8 cellular contexts compared by ENCODE assay signal in genomic region chr10:68599754-68600040, GRCh38. TPM values are rescaled to one million over a fixed set of nuclear protein-coding genes. Genes with fewer than 3 reads are reported as not detected.
DNase-seq lines count a peak whose midpoint lies in the region; ATAC-seq and TF ChIP-seq lines count a peak whose summit lies in the region.

No MANE protein-coding gene starts in this region.

- DNase-seq in A673 (ENCODE audit: low spot score) (no peak), MG63 (no peak), dorsolateral prefrontal cortex (no peak), hepatic stellate cell (ENCODE audit: low spot score) (no peak), C1 segment of cervical spinal cord (lab: John Stamatoyannopoulos, UW) (no peak), epidermal melanocyte (ENCODE audit: insufficient read length, low spot score) (no peak)
- peak in 1 of 9 donors; percentile 2 for DNase-seq in naive thymus-derived CD4-positive, alpha-beta T cell

- H3K27ac ChIP-seq in A673 (ENCODE audit: low read depth, low read length, poor library complexity, severe bottlenecking) (peak overlapping the region; percentile 84), dorsolateral prefrontal cortex (peak overlapping the region; percentile 0 to 96 (median 88))
- H3K27ac ChIP-seq in naive thymus-derived CD4-positive, alpha-beta T cell (ENCODE audit: low read depth, low read length) = peak overlapping the region; percentile 56

- peak overlapping the region in 8 of 9 donors; percentile 84 to 94 (median 90) for H3K27ac Mint-ChIP-seq in naive thymus-derived CD4-positive, alpha-beta T cell

- peaks cover 4% of the 10 kb centered on the region for H3K36me3 ChIP-seq in A673 (ENCODE audit: insufficient read depth, low read length, poor library complexity, severe bottlenecking)
- no peaks in the 10 kb centered on the region for H3K36me3 ChIP-seq in MG63
- peaks cover 0 to 3% (median 0%) of the 10 kb centered on the region in 3 experiments for H3K36me3 ChIP-seq in naive thymus-derived CD4-positive, alpha-beta T cell (ENCODE audit: control insufficient read depth in 2 of 3, insufficient read depth in 3 of 3, low read length in 3 of 3)

- H3K27me3 Mint-ChIP-seq in naive thymus-derived CD4-positive, alpha-beta T cell = no peaks in the 10 kb centered on the region

- TF ChIP-seq CTCF in A673 (conservative IDR thresholded peaks at IDR 0.05; ENCODE audit: low read depth, low read length) (no peak), dorsolateral prefrontal cortex (IDR thresholded peaks at IDR 0.05 in 54 of 56, conservative IDR thresholded peaks at IDR 0.05 in 2 of 56; ENCODE audit: low read depth in 1 of 56, partially characterized antibody in 56 of 56) (peak in 1 of 56 donors; percentile 2)

- CTCF ChIA-PET in A673 (lab: Charles Lee) = no interaction called here
- CTCF ChIA-PET in naive thymus-derived CD4-positive, alpha-beta T cell (lab: Charles Lee) = no interaction called here

- H3K4me3 Mint-ChIP-seq in naive thymus-derived CD4-positive, alpha-beta T cell = peak overlapping the region; percentile 83 to 96 (median 92)

- H3K9me3 Mint-ChIP-seq in naive thymus-derived CD4-positive, alpha-beta T cell = no peaks in the 10 kb centered on the region

- ATAC-seq in naive thymus-derived CD4-positive, alpha-beta T cell = no peak
- no peak for ATAC-seq in HG03460 (IDR thresholded peaks at IDR 0.05; ENCODE audit: unreplicated experiment)

- peak overlapping the region; percentile 43 for H3K4me3 ChIP-seq in A673 (ENCODE audit: low read depth, low read length, poor library complexity, severe bottlenecking)
- H3K4me3 ChIP-seq in MG63 = peak overlapping the region; percentile 37
- H3K4me3 ChIP-seq in dorsolateral prefrontal cortex = peak overlapping the region; percentile 38 to 78 (median 62)
- H3K4me3 ChIP-seq in naive thymus-derived CD4-positive, alpha-beta T cell (ENCODE audit: low read length) = peak overlapping the region; percentile 78

- H3K9me3 ChIP-seq in A673 (ENCODE audit: low read depth, low read length, poor library complexity, severe bottlenecking) (no peaks in the 10 kb centered on the region), MG63 (no peaks in the 10 kb centered on the region)
- no peaks in the 10 kb centered on the region for H3K9me3 ChIP-seq in naive thymus-derived CD4-positive, alpha-beta T cell (ENCODE audit: control insufficient read depth in 2 of 3, low read length in 3 of 3)

- H3K4me1 Mint-ChIP-seq in naive thymus-derived CD4-positive, alpha-beta T cell = peaks cover 19 to 52% (median 42%) of the 10 kb centered on the region in 7 donors

- H3K4me1 ChIP-seq in A673 (ENCODE audit: insufficient read depth, low read length, poor library complexity, severe bottlenecking) = peaks cover 36% of the 10 kb centered on the region
- H3K4me1 ChIP-seq in naive thymus-derived CD4-positive, alpha-beta T cell (ENCODE audit: control insufficient read depth in 2 of 2, insufficient read depth in 2 of 2, low read length in 2 of 2) = peaks cover 16 to 20% of the 10 kb centered on the region in 2 donors

- no TSS peak for BruUV-seq in A673 (replicated peaks; lab: Mats Ljungman, UMichigan)

- H3K36me3 Mint-ChIP-seq in naive thymus-derived CD4-positive, alpha-beta T cell = peaks cover 0 to 22% (median 12%) of the 10 kb centered on the region in 5 donors

- intact Hi-C loops in A673 (cut with micrococcal nuclease; ENCODE audit: unreplicated experiment) (loop anchor here (1.0 kb wide), 1 partner anchor 39 kb away; the partner anchor contains the start of gene TET1), dorsolateral prefrontal cortex (cut with DNase I) (loop anchor here (2.0 to 5.0 kb wide), 4 partner anchors 37 to 123 kb away; partner anchors contain the start of genes CCAR1 (in 2 of the 2), SLC25A16 (in 1 of the 2) and TET1 (in 1 of the 2))
- intact Hi-C loops in naive thymus-derived CD4-positive, alpha-beta T cell (cut with micrococcal nuclease) = loop anchor here (1.0 to 2.0 kb wide), 5 partner anchors 26 to 121 kb away; partner anchors contain the start of genes TET1 (in 2 of the 2), CCAR1 (in 1 of the 2) and SLC25A16 (in 1 of the 2)

- H3K27me3 ChIP-seq in A673 (replicated peaks; ENCODE audit: insufficient read depth, low read depth, low read length, poor library complexity) (no peaks in the 10 kb centered on the region), MG63 (no peaks in the 10 kb centered on the region), dorsolateral prefrontal cortex (no peaks in the 10 kb centered on the region)
- H3K27me3 ChIP-seq in naive thymus-derived CD4-positive, alpha-beta T cell (ENCODE audit: control insufficient read depth in 2 of 2, insufficient read depth in 2 of 2, low read length in 2 of 2) = no peaks in the 10 kb centered on the region

- POLR2A ChIA-PET in A673 (lab: Charles Lee; ENCODE audit: low non-redundant PET) = interaction anchor here (1.0 kb wide), 1 partner anchor 23 kb away, joined by 4 read pairs; no protein-coding TSS in a partner anchor
- POLR2A ChIA-PET in naive thymus-derived CD4-positive, alpha-beta T cell (lab: Charles Lee) = no interaction called here

RNA-seq across cellular contexts. Expression of gene TET1, which starts 39.6 kb away (rescaled TPM):
- total RNA-seq in A673 (2021) (15.2 and 17.4 TPM in 2 replicates), dorsolateral prefrontal cortex (1 to 10 TPM; 4.6 to 9.9 (median 7.4) TPM)
- total RNA-seq in MG63 (2014; rRNA removed; shearing (Covaris generic); ENCODE audit: low replicate concordance) = 0.39 and 0.82 TPM in 2 replicates
- total RNA-seq in naive thymus-derived CD4-positive, alpha-beta T cell = 1 to 10 TPM; 2.5 to 3.0 (median 2.9) TPM
- polyA plus RNA-seq in naive thymus-derived CD4-positive, alpha-beta T cell = 1 to 10 TPM; 1.4 to 1.6 TPM
